19 cellular contexts compared by ENCODE assay signal in the genomic region with DNA sequence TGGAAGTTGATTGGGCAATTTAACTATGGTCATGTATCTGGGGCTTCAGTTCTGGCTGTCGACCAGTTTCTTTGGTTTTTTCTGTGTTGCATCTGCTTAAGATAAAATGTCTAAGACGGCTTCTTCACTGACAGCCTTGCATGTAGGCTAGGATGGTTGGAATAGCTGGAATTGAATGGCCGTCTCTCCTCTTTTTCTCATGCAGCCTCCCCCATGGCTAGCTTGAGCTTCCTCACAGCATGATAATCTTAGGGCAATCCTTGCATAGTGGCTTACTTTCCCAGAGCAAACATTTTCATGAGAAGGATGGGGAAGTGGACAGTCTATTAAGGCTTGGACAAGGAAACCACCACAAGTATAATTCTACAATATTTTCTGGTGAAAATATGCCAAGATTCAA.
"Had no signal": no experiment of that assay in that cellular context is flagged by ENCODE, and none has a peak within 500 bp of the region (broad histone marks: within the 10 kb centered on the region; RNA-seq: fewer than 3 reads in every experiment).

No MANE protein-coding gene starts in this region.

- DNase-seq: effector CD4-positive, alpha-beta T cell; foreskin melanocyte; head of caudate nucleus; islet precursor cell; lower lobe of right lung; midbrain; occipital lobe; pancreas; right cardiac atrium; small intestine; stimulated activated CD4-positive, alpha-beta T cell treated with anti-CD3 and anti-CD28 coated beads, Interleukin-12 subunit alpha, Interleukin-12 subunit beta, amount 100 ng/mL, for 4 hours; stimulated activated naive CD4-positive, alpha-beta T cell treated with Interleukin-2 at 50 U/mL for 16 hours; trophoblast cell had no signal

- H3K27ac ChIP-seq: coronary artery, hepatocyte, lower lobe of right lung, pancreas had no signal

- H2AFZ ChIP-seq: hepatocyte had no signal

- H3K27ac Mint-ChIP-seq: memory B cell; natural killer cell treated with Interleukin-12 subunit alpha and Interleukin-12 subunit beta and Interleukin-15 and Interleukin-18, amount 100 ng/mL, for 72 hours; progenitor cell of endocrine pancreas had no signal

- H3K4me1 ChIP-seq: lower lobe of right lung, pancreas had no signal

- H3K36me3 Mint-ChIP-seq: memory B cell; natural killer cell treated with Interleukin-12 subunit alpha and Interleukin-12 subunit beta and Interleukin-15 and Interleukin-18, amount 100 ng/mL, for 72 hours had no signal

- H3K4me3 ChIP-seq: coronary artery, hepatocyte, lower lobe of right lung, pancreas had no signal

- H3K9me3 Mint-ChIP-seq: memory B cell had no signal

- H3K27me3 Mint-ChIP-seq: memory B cell; natural killer cell treated with Interleukin-12 subunit alpha and Interleukin-12 subunit beta and Interleukin-15 and Interleukin-18, amount 100 ng/mL, for 72 hours; progenitor cell of endocrine pancreas had no signal

- ATAC-seq: left lobe of liver; lower lobe of right lung; natural killer cell treated with Interleukin-12 subunit alpha and Interleukin-12 subunit beta and Interleukin-15 and Interleukin-18, amount 100 ng/mL, for 72 hours; pancreas; right cardiac atrium had no signal

- H3K4me3 Mint-ChIP-seq: memory B cell; natural killer cell treated with Interleukin-12 subunit alpha and Interleukin-12 subunit beta and Interleukin-15 and Interleukin-18, amount 100 ng/mL, for 72 hours had no signal

- H3K27me3 ChIP-seq: hepatocyte, pancreas had no signal

- FAIRE-seq: pancreas, small intestine had no signal

- H3K36me3 ChIP-seq: lower lobe of right lung, pancreas had no signal

- H3K9me3 ChIP-seq: lower lobe of right lung, pancreas had no signal

- H3K4me2 ChIP-seq: hepatocyte had no signal

- H3K79me2 ChIP-seq: hepatocyte had no signal

- H3K4me1 Mint-ChIP-seq: memory B cell had no signal
